In genomic region chr2:159613515-159614336, GRCh38 we compare ENCODE assay signal across 8 cellular contexts. TPM values are rescaled to one million over a fixed set of nuclear protein-coding genes. Genes with fewer than 3 reads are reported as not detected.
DNase-seq lines count a peak whose midpoint lies in the region; ATAC-seq, FAIRE-seq and TF ChIP-seq lines count a peak whose summit lies in the region.

No MANE protein-coding gene starts in this region.

- CTCF ChIA-PET in Calu3 (lab: Charles Lee) = interaction anchor here (0.5 to 1.0 kb wide), 2 partner anchors 9 to 538 kb away, joined by 3 to 5 read pairs; no protein-coding TSS in a partner anchor

- H3K27me3 ChIP-seq in body of pancreas (no peaks in the 10 kb centered on the region), right lobe of liver (no peaks in the 10 kb centered on the region)

- H3K4me1 ChIP-seq in body of pancreas (peaks cover 43% of the 10 kb centered on the region), right lobe of liver (peaks cover 0 to 16% (median under 1%) of the 10 kb centered on the region in 4 donors)

- H3K4me1 Mint-ChIP-seq in Calu3 (ENCODE audit: low read depth, unreplicated experiment) = peaks cover 29% of the 10 kb centered on the region
- peaks cover 16% of the 10 kb centered on the region for H3K4me1 Mint-ChIP-seq in stimulated activated memory B cell treated with anti-CD40 and anti-IgM and Interleukin-4, amounts not matched to agents 10 μg/mL and 1 μg/mL and 100 μg/mL, for 72 hours

- BruUV-seq in Calu3 (replicated peaks; lab: Mats Ljungman, UMichigan) = no TSS peak

- intact Hi-C loops in Calu3 (cut with micrococcal nuclease; ENCODE audit: unreplicated experiment) (no loop called here), body of pancreas (cut with DNase I) (no loop called here), right lobe of liver (cut with DNase I) (loop anchor here in 1 of 2 donors (10.0 kb wide), 1 partner anchor 101 kb away; the partner anchor contains the start of gene MARCHF7)

- WGBS in body of pancreas, 2 donors = 3 to 5% methylated on average over 3 of the region's 3 CpGs
- 9% methylated on average over 3 of the region's 3 CpGs for WGBS in right lobe of liver (ENCODE audit: insufficient coverage, low coverage, low lambda C conversion rate, missing lambda C conversion rate)

- H3K27ac ChIP-seq in body of pancreas (peak overlapping the region; percentile 25 to 98 (median 96)), right lobe of liver (peak overlapping the region; percentile 97 to 98 (median 97))

- ATAC-seq in body of pancreas = no peak
- ATAC-seq in right lobe of liver = no peak
- ATAC-seq in stimulated activated memory B cell treated with anti-CD40 and anti-IgM and Interleukin-4, amounts not matched to agents 10 μg/mL and 1 μg/mL and 100 μg/mL, for 72 hours = no peak
- no peak for ATAC-seq in GM21737 (IDR thresholded peaks at IDR 0.05; ENCODE audit: unreplicated experiment)

- peak overlapping the region; percentile 100 for H3K27ac Mint-ChIP-seq in Calu3 (ENCODE audit: unreplicated experiment)
- no peak overlapping the region for H3K27ac Mint-ChIP-seq in stimulated activated memory B cell treated with anti-CD40 and anti-IgM and Interleukin-4, amounts not matched to agents 10 μg/mL and 1 μg/mL and 100 μg/mL, for 72 hours

- H3K27me3 Mint-ChIP-seq in Calu3 (ENCODE audit: unreplicated experiment) = no peaks in the 10 kb centered on the region
- H3K27me3 Mint-ChIP-seq in stimulated activated memory B cell treated with anti-CD40 and anti-IgM and Interleukin-4, amounts not matched to agents 10 μg/mL and 1 μg/mL and 100 μg/mL, for 72 hours = no peaks in the 10 kb centered on the region

- DNase-seq in Calu3 (no peak), MV-4-11 (lab: John Stamatoyannopoulos, UW) (peak; percentile 44), body of pancreas (no peak), right lobe of liver (no peak), HTR-8/SVneo (ENCODE audit: insufficient read length, low spot score) (no peak)
- no peak for DNase-seq in NK-92 treated with Interleukin-12 subunit alpha and Interleukin-12 subunit beta, amount 100 ng/mL, for 24 hours (lab: John Stamatoyannopoulos, UW)

- H3K4me3 Mint-ChIP-seq in Calu3 (ENCODE audit: low read depth, unreplicated experiment) = peak overlapping the region; percentile 89
- H3K4me3 Mint-ChIP-seq in stimulated activated memory B cell treated with anti-CD40 and anti-IgM and Interleukin-4, amounts not matched to agents 10 μg/mL and 1 μg/mL and 100 μg/mL, for 72 hours = no peak overlapping the region

- TF ChIP-seq POLR2A in body of pancreas (IDR thresholded peaks at IDR 0.05) (peak in 1 of 3 donors; percentile 15), right lobe of liver (IDR thresholded peaks at IDR 0.05) (no peak)

- FAIRE-seq in HTR-8/SVneo (lab: Jason Lieb, UNC) = no peak

- H3K9me3 ChIP-seq in body of pancreas = no peaks in the 10 kb centered on the region
- no peaks in the 10 kb centered on the region for H3K9me3 ChIP-seq in right lobe of liver

- H3K9me3 Mint-ChIP-seq in Calu3 (ENCODE audit: low read depth, unreplicated experiment) = no peaks in the 10 kb centered on the region
- H3K9me3 Mint-ChIP-seq in stimulated activated memory B cell treated with anti-CD40 and anti-IgM and Interleukin-4, amounts not matched to agents 10 μg/mL and 1 μg/mL and 100 μg/mL, for 72 hours = no peaks in the 10 kb centered on the region

- TF ChIP-seq CTCF in Calu3 (IDR thresholded peaks at IDR 0.05; ENCODE audit: unreplicated experiment) (no peak), body of pancreas (IDR thresholded peaks at IDR 0.05) (no peak), right lobe of liver (IDR thresholded peaks at IDR 0.05) (no peak)

- peak overlapping the region in 1 of 2 donors; percentile 68 for H3K4me3 ChIP-seq in body of pancreas
- H3K4me3 ChIP-seq in right lobe of liver = peak overlapping the region; percentile 66 to 68 (median 66)

- peaks cover 30% of the 10 kb centered on the region for H3K36me3 Mint-ChIP-seq in Calu3 (ENCODE audit: insufficient read depth, unreplicated experiment)
- H3K36me3 Mint-ChIP-seq in stimulated activated memory B cell treated with anti-CD40 and anti-IgM and Interleukin-4, amounts not matched to agents 10 μg/mL and 1 μg/mL and 100 μg/mL, for 72 hours = no peaks in the 10 kb centered on the region

- no peaks in the 10 kb centered on the region for H3K36me3 ChIP-seq in body of pancreas (replicated peaks in 1 of 2; ENCODE audit: insufficient read depth in 1 of 2, low read depth in 2 of 2)
- H3K36me3 ChIP-seq in right lobe of liver = no peaks in the 10 kb centered on the region

RNA-seq across cellular contexts. Expression of gene BAZ2B, which starts 2.6 kb away (rescaled TPM):
- total RNA-seq in Calu3 (2022) = 43.3 and 46.4 TPM in 2 replicates
- total RNA-seq in body of pancreas = 100 to 1,000 TPM in 1 of 2 donors, 10 to 100 TPM in 1; 62.5 to 104 TPM
- 10 to 100 TPM; 18.0 to 32.8 (median 24.2) TPM for total RNA-seq in right lobe of liver
